18 cellular contexts compared by ENCODE assay signal in genomic region chr11:123052884-123053721, GRCh38. TPM values are rescaled to one million over a fixed set of nuclear protein-coding genes. Genes with fewer than 3 reads are reported as not detected.
A peak's percentile ranks its signal among the peaks of the same experiment; 100 is the strongest.
DNase-seq lines count a peak whose midpoint lies in the region; ATAC-seq, FAIRE-seq and TF ChIP-seq lines count a peak whose summit lies in the region.
"Had no signal": no experiment of that assay in that cellular context is flagged by ENCODE, and none has a peak within 500 bp of the region (broad histone marks: within the 10 kb centered on the region; RNA-seq: fewer than 3 reads in every experiment).

No MANE protein-coding gene starts in this region.

- no peaks in the 10 kb centered on the region for H3K9me2 ChIP-seq in OCI-LY7 (ENCODE audit: insufficient read depth, low read length)

- peak overlapping the region; percentile 13 for H3K27ac Mint-ChIP-seq in chondrocyte (ENCODE audit: unreplicated experiment)
- H3K27ac Mint-ChIP-seq in stimulated activated naive B cell treated with anti-CD40 and anti-IgM and Interleukin-4, amounts not matched to agents 10 μg/mL and 1 μg/mL and 100 μg/mL, for 72 hours, result no peak overlapping the region

- H3K4me3 Mint-ChIP-seq in chondrocyte (ENCODE audit: unreplicated experiment), result no peak overlapping the region
- no peak overlapping the region for H3K4me3 Mint-ChIP-seq in stimulated activated naive B cell treated with anti-CD40 and anti-IgM and Interleukin-4, amounts not matched to agents 10 μg/mL and 1 μg/mL and 100 μg/mL, for 72 hours
- H3K4me3 Mint-ChIP-seq: IgD-negative memory B cell had no signal

- H3K4me1 Mint-ChIP-seq in chondrocyte (ENCODE audit: low read depth), result peaks cover 23% of the 10 kb centered on the region
- H3K4me1 Mint-ChIP-seq in stimulated activated naive B cell treated with anti-CD40 and anti-IgM and Interleukin-4, amounts not matched to agents 10 μg/mL and 1 μg/mL and 100 μg/mL, for 72 hours, result peaks cover 8 to 38% of the 10 kb centered on the region in 2 donors

- no peak for FAIRE-seq in HepG2 (lab: Jason Lieb, UNC)
- FAIRE-seq: colon, H54, small intestine had no signal

- H4K20me1 ChIP-seq in HepG2 (ENCODE audit: insufficient read depth, low read length), result peaks cover 34% of the 10 kb centered on the region
- peaks cover 14% of the 10 kb centered on the region; the same call in 1 of the 2 replicates for H4K20me1 ChIP-seq in OCI-LY7 (ENCODE audit: insufficient read depth, low read length)

- H2AFZ ChIP-seq in HepG2 (ENCODE audit: low read length) (no peak overlapping the region), OCI-LY7 (ENCODE audit: low read length) (no peak overlapping the region)

- H3K27ac ChIP-seq in HepG2 (ENCODE audit: extremely low read length, insufficient read depth, low read length), result no peak overlapping the region
- no peak overlapping the region for H3K27ac ChIP-seq in right lobe of liver
- no peak overlapping the region for H3K27ac ChIP-seq in OCI-LY7 (ENCODE audit: low read depth, low read length, poor library complexity, severe bottlenecking)
- H3K27ac ChIP-seq: heart right ventricle had no signal

- POLR2A ChIA-PET in HepG2 (lab: Yijun Ruan, JAX) (interaction anchor here (1.0 to 3.7 kb wide), 2 partner anchors 10 to 199 kb away, joined by 3 to 38 read pairs; partner anchors contain the start of gene HSPA8), OCI-LY7 (lab: Charles Lee) (interaction anchor here (0.5 to 1.4 kb wide), 5 partner anchors 9 to 335 kb away, joined by 3 to 5 read pairs (median 3); partner anchors contain the start of gene HSPA8)

- TF ChIP-seq POLR2A in HepG2 (IDR thresholded peaks at IDR 0.05; ENCODE audit: insufficient read depth in 1 of 2, low read depth in 2 of 2, low read length in 2 of 2) (no peak; a peak in 3 of 4 replicates), right lobe of liver (IDR thresholded peaks at IDR 0.05) (no peak)

- H3K4me1 ChIP-seq in HepG2 (ENCODE audit: insufficient read depth, low read length) (peaks cover 6% of the 10 kb centered on the region), right lobe of liver (peaks cover 0 to 18% (median 0%) of the 10 kb centered on the region in 4 donors), OCI-LY7 (ENCODE audit: insufficient read depth, low read length, poor library complexity, severe bottlenecking) (peaks cover 21% of the 10 kb centered on the region)

- no peak for TF ChIP-seq RAD21 in HepG2 (CRISPR knock-in tag; IDR thresholded peaks at IDR 0.05)

- TF ChIP-seq CTCF in HepG2 (CRISPR knock-in tag; IDR thresholded peaks at IDR 0.05) (no peak), right lobe of liver (IDR thresholded peaks at IDR 0.05) (no peak), OCI-LY7 (conservative IDR thresholded peaks at IDR 0.05; ENCODE audit: low read length) (no peak), chondrocyte (IDR thresholded peaks at IDR 0.05) (no peak)

- no peak for TF ChIP-seq EP300 in HepG2 (IDR thresholded peaks at IDR 0.05; ENCODE audit: low read depth in 2 of 2, low read length in 2 of 2)
- TF ChIP-seq EP300 in HepG2 (CRISPR knock-in tag; IDR thresholded peaks at IDR 0.05; ENCODE audit: borderline replicate concordance), result no peak

- H3K9ac ChIP-seq in HepG2 (ENCODE audit: insufficient read depth, low read depth, low read length), result no peak overlapping the region

- H3K4me3 ChIP-seq in HepG2 (replicated peaks in 1 of 3; ENCODE audit: insufficient read depth in 1 of 3, low read depth in 2 of 3, low read length in 3 of 3) (no peak overlapping the region), right lobe of liver (no peak overlapping the region), OCI-LY7 (ENCODE audit: low read depth, low read length, poor library complexity, severe bottlenecking) (no peak overlapping the region)
- H3K4me3 ChIP-seq: heart right ventricle had no signal

- 97% methylated on average over 5 of the region's 5 CpGs for WGBS in HepG2 (ENCODE audit: low lambda C conversion rate)
- 76% methylated on average over 5 of the region's 5 CpGs for WGBS in right lobe of liver (ENCODE audit: insufficient coverage, low coverage, low lambda C conversion rate, missing lambda C conversion rate)

- BruUV-seq in HepG2 (replicated peaks; lab: Mats Ljungman, UMichigan) (no TSS peak), OCI-LY7 (replicated peaks; lab: Mats Ljungman, UMichigan) (no TSS peak)

- in situ Hi-C loops in HepG2 (cut with HindIII; ENCODE audit: extremely low pct_ligation_motif_present, low pct_unique_long_range_greater_than_20kb), result no loop called here

- H3K27me3 Mint-ChIP-seq in chondrocyte (ENCODE audit: low read depth), result no peaks in the 10 kb centered on the region
- H3K27me3 Mint-ChIP-seq in stimulated activated naive B cell treated with anti-CD40 and anti-IgM and Interleukin-4, amounts not matched to agents 10 μg/mL and 1 μg/mL and 100 μg/mL, for 72 hours, result no peaks in the 10 kb centered on the region
- H3K27me3 Mint-ChIP-seq: IgD-negative memory B cell had no signal

- no peaks in the 10 kb centered on the region for H3K9me3 ChIP-seq in HepG2 (ENCODE audit: low read length)
- no peaks in the 10 kb centered on the region for H3K9me3 ChIP-seq in right lobe of liver
- H3K9me3 ChIP-seq in OCI-LY7 (ENCODE audit: low read length), result no peaks in the 10 kb centered on the region
- H3K9me3 ChIP-seq: heart right ventricle had no signal

- H3K9me3 Mint-ChIP-seq in chondrocyte (ENCODE audit: low read depth), result no peaks in the 10 kb centered on the region
- no peaks in the 10 kb centered on the region for H3K9me3 Mint-ChIP-seq in stimulated activated naive B cell treated with anti-CD40 and anti-IgM and Interleukin-4, amounts not matched to agents 10 μg/mL and 1 μg/mL and 100 μg/mL, for 72 hours
- H3K9me3 Mint-ChIP-seq: IgD-negative memory B cell had no signal

- DNase-seq in HepG2 (ENCODE audit: low spot score), result no peak
- DNase-seq in right lobe of liver, result no peak
- DNase-seq in OCI-LY7 (ENCODE audit: low spot score), result peak; percentile 7
- no peak for DNase-seq in chondrocyte (ENCODE audit: low spot score)
- no peak for DNase-seq in stimulated activated naive B cell treated with anti-CD40 and anti-IgM and Interleukin-4, amounts not matched to agents 10 μg/mL and 1 μg/mL and 100 μg/mL, for 72 hours
- no peak for DNase-seq in iPS-NIHi11 (ENCODE audit: low spot score)
- DNase-seq: activated CD8-positive, alpha-beta memory T cell treated with anti-CD3 and anti-CD28 coated beads, Interleukin-2, amount 50 U/mL, for 4 hours; amygdala; DMS153; heart right ventricle; NCI-H1436 treated with DMSO at 0.1 percent for 48 hours; PC-3; small intestine had no signal

- intact Hi-C loops in HepG2 (cut with micrococcal nuclease; ENCODE audit: unreplicated experiment), result no loop called here
- intact Hi-C loops in right lobe of liver (cut with DNase I), result no loop called here
- intact Hi-C loops in OCI-LY7 (cut with micrococcal nuclease; ENCODE audit: unreplicated experiment), result no loop called here

- peaks cover 8 to 21% of the 10 kb centered on the region in 2 experiments for H3K36me3 ChIP-seq in HepG2 (replicated peaks in 1 of 2; ENCODE audit: control insufficient read depth in 1 of 2, insufficient read depth in 2 of 2, low read length in 2 of 2)
- H3K36me3 ChIP-seq in right lobe of liver, result peaks cover 11 to 63% (median 20%) of the 10 kb centered on the region in 4 donors
- H3K36me3 ChIP-seq in OCI-LY7 (ENCODE audit: insufficient read depth, low read length), result peaks cover 50% of the 10 kb centered on the region

- H3K4me2 ChIP-seq in HepG2 (ENCODE audit: low read depth, low read length) (no peak overlapping the region), OCI-LY7 (ENCODE audit: low read length) (no peak overlapping the region)

- ATAC-seq in HepG2 (peak; percentile 36), right lobe of liver (no peak), GM21381 (IDR thresholded peaks at IDR 0.05; ENCODE audit: unreplicated experiment) (no peak), HG03045 (IDR thresholded peaks at IDR 0.05; ENCODE audit: unreplicated experiment) (no peak)
- ATAC-seq in stimulated activated naive B cell treated with anti-CD40 and anti-IgM and Interleukin-4, amounts not matched to agents 10 μg/mL and 1 μg/mL and 100 μg/mL, for 72 hours (replicated peaks), result peak; percentile 15 to 16
- ATAC-seq: PC-3 had no signal

- H3K79me2 ChIP-seq in HepG2 (ENCODE audit: insufficient read depth, low read length) (no peaks in the 10 kb centered on the region), OCI-LY7 (ENCODE audit: insufficient read depth, low read depth, low read length) (peaks cover 13% of the 10 kb centered on the region; the same call in 1 of the 2 replicates)

- H3K27me3 ChIP-seq in HepG2 (ENCODE audit: control insufficient read depth in 1 of 2, insufficient read depth in 2 of 2, low read length in 2 of 2) (no peaks in the 10 kb centered on the region; a peak in 1 of 5 replicates), right lobe of liver (no peaks in the 10 kb centered on the region)
- H3K27me3 ChIP-seq: heart right ventricle had no signal

- peaks cover 25% of the 10 kb centered on the region for H3K36me3 Mint-ChIP-seq in chondrocyte (ENCODE audit: low read depth)
- H3K36me3 Mint-ChIP-seq in stimulated activated naive B cell treated with anti-CD40 and anti-IgM and Interleukin-4, amounts not matched to agents 10 μg/mL and 1 μg/mL and 100 μg/mL, for 72 hours, result peaks cover 18 to 39% of the 10 kb centered on the region in 2 donors

- CTCF ChIA-PET in HepG2 (lab: Yijun Ruan, JAX; ENCODE audit: low intra/inter-chr PET ratio, low total read pairs), result interaction anchor here (1.4 kb wide), 1 partner anchor 189 kb away, joined by 3 read pairs; no protein-coding TSS in a partner anchor
- CTCF ChIA-PET in OCI-LY7 (lab: Charles Lee; ENCODE audit: unreplicated experiment), result interaction anchor here (1.2 to 1.5 kb wide), 2 partner anchors 11 to 195 kb away, joined by 3 to 5 read pairs; no protein-coding TSS in a partner anchor

RNA-seq across cellular contexts. Expression of gene HSPA8, which starts 8.8 kb away (rescaled TPM):
- 2,151 and 3,620 TPM in 2 replicates for total RNA-seq in HepG2 (2016; rRNA removed; fragmentation: Illumina TruSeq; extraction: Trizol)
- 366 and 430 TPM in 2 replicates for total RNA-seq in HepG2 (2016; cell fraction: cytosol; rRNA removed; fragmentation: Illumina TruSeq; extraction: Trizol; ENCODE audit: low read depth)
- total RNA-seq in HepG2 (2016; cell fraction: insoluble cytoplasmic fraction; rRNA removed; fragmentation: Illumina TruSeq; extraction: Trizol), result 2,108 and 3,479 TPM in 2 replicates
- 740 and 955 TPM in 2 replicates for total RNA-seq in HepG2 (2016; cell fraction: membrane; rRNA removed; fragmentation: Illumina TruSeq; extraction: Trizol)
- 1,052 and 1,130 TPM in 2 replicates for total RNA-seq in HepG2 (2016; cell fraction: nucleus; rRNA removed; fragmentation: Illumina TruSeq; extraction: Trizol)
- 861 and 936 TPM in 2 replicates for polyA plus RNA-seq in HepG2 (2011; rRNA removed)
- polyA plus RNA-seq in HepG2 (2011; cell fraction: cytosol; rRNA removed), result 673 and 943 TPM in 2 replicates
- polyA plus RNA-seq in HepG2 (2011; cell fraction: nucleus; rRNA removed), result 372 and 521 TPM in 2 replicates
- 489 and 1,055 TPM in 2 replicates for polyA plus RNA-seq in HepG2 (2012)
- 213 and 256 TPM in 2 replicates for polyA plus RNA-seq in HepG2 (2016; cell fraction: cytosol; fragmentation: Illumina TruSeq; extraction: Trizol; ENCODE audit: low read depth)
- 2,308 and 2,340 TPM in 2 replicates for polyA plus RNA-seq in HepG2 (2016; cell fraction: insoluble cytoplasmic fraction; fragmentation: Illumina TruSeq; extraction: Trizol; ENCODE audit: low read depth)
- 393 and 523 TPM in 2 replicates for polyA plus RNA-seq in HepG2 (2016; cell fraction: membrane; fragmentation: Illumina TruSeq; extraction: Trizol; ENCODE audit: low read depth)
- 951 and 981 TPM in 2 replicates for polyA plus RNA-seq in HepG2 (2016; cell fraction: nucleus; fragmentation: Illumina TruSeq; extraction: Trizol; ENCODE audit: insufficient read depth, low read depth)
- 1,530 and 5,645 TPM in 2 replicates for polyA minus RNA-seq in HepG2 (2011; rRNA and poly(A)+ RNA removed; ENCODE audit: low replicate concordance)
- 512 and 637 TPM in 2 replicates for polyA minus RNA-seq in HepG2 (2011; cell fraction: cytosol; rRNA and poly(A)+ RNA removed)
- 410 and 759 TPM in 2 replicates for polyA minus RNA-seq in HepG2 (2011; cell fraction: nucleus; rRNA and poly(A)+ RNA removed)
- total RNA-seq in right lobe of liver, result 100 to 1,000 TPM; 388 to 894 (median 659) TPM
- total RNA-seq in OCI-LY7 (2014; rRNA removed; shearing (Covaris generic)), result 1,862 and 1,909 TPM in 2 replicates
- 490 and 1,029 TPM in 2 replicates for total RNA-seq in OCI-LY7 (2022)
- total RNA-seq in chondrocyte, result 1,112 to 1,153 TPM (median 1,138 TPM) in 3 replicates

Comparison
In these comparisons a context has a peak if more than half of its experiments do, and no peak if none do; other contexts are left out.
1. ATAC-seq: peak in HepG2 (single experiment) and stimulated activated naive B cell treated with anti-CD40 and anti-IgM and Interleukin-4, amounts not matched to agents 10 μg/mL and 1 μg/mL and 100 μg/mL, for 72 hours (2 of 2); none in right lobe of liver (0 of 4), GM21381 (single experiment) and HG03045 (single experiment).